18 cellular contexts compared by ENCODE assay signal in the genomic region with DNA sequence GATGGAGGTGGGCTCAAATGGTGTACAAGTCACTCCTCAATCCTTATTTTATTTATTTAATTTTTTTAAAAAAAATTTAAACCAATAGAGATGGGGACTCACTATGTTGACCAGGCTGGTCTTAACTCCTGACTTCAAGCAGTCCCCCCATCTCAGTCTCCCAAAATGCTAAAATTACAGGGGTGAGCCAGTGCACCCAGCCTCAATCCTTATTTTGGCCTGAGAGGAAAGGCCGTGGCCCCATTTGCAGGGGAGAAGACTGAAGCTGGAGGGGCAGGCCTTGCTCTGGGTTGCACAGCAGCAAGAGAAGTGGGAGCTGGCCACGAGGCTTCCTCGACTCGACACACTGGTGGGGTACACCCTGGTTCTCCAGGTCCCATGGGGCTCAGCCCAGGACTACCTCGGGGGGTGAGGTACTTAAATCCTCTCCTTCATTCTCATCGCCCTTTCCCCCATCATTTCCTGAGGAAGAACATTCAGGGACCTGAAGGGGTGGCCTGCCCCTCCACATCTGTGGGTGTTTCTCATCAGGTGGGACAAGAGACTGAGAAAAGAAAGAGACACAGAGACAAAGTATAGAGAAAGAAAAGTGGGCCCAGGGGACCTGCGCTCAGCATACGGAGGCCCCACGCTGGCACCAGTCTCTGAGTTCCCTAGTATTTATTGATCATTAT. TPM values are rescaled to one million over a fixed set of nuclear protein-coding genes. Genes with fewer than 3 reads are reported as not detected.
"Had no signal": no experiment of that assay in that cellular context is flagged by ENCODE, and none has a peak within 500 bp of the region (broad histone marks: within the 10 kb centered on the region; RNA-seq: fewer than 3 reads in every experiment).

No MANE protein-coding gene starts in this region.

RNA-seq across cellular contexts. Expression of a gene that starts 4.6 kb away (rescaled TPM):
- total RNA-seq: colonic mucosa, dermis microvascular lymphatic vessel endothelial cell, endodermal cell, esophagus mucosa, esophagus squamous epithelium, gastrocnemius medialis, glomerular endothelial cell, heart right ventricle, kidney epithelial cell, left cardiac atrium, left ventricle myocardium superior, lower leg skin, lung microvascular endothelial cell, mesenteric fat pad, mesothelial cell of epicardium, mucosa of descending colon, myocyte had no signal
- polyA plus RNA-seq: heart right ventricle, immature natural killer cell had no signal
